Comparison of ENCODE assay signal across 8 cellular contexts in genomic region chr18:50218432-50219197, GRCh38. TPM values are rescaled to one million over a fixed set of nuclear protein-coding genes. Genes with fewer than 3 reads are reported as not detected.
DNase-seq lines count a peak whose midpoint lies in the region; ATAC-seq and TF ChIP-seq lines count a peak whose summit lies in the region.

No MANE protein-coding gene starts in this region.

- H3K4me3 ChIP-seq in AG09309 (ENCODE audit: control insufficient read depth, low read depth, low read length) (no peak overlapping the region), foreskin fibroblast (ENCODE audit: low read depth in 1 of 2, low read length in 2 of 2) (no peak overlapping the region)

- H3K4me1 Mint-ChIP-seq in activated CD4-positive, alpha-beta T cell treated with anti-CD3 and anti-CD28 coated beads, Interleukin-2, amount 10 ng/mL, durations not matched to agents 24 days and 14 days = no peaks in the 10 kb centered on the region
- H3K4me1 Mint-ChIP-seq in stimulated activated naive B cell treated with anti-CD40 and anti-IgM and Interleukin-4, amounts not matched to agents 10 μg/mL and 1 μg/mL and 100 μg/mL, for 72 hours = no peaks in the 10 kb centered on the region

- intact Hi-C loops in activated CD4-positive, alpha-beta T cell treated with anti-CD3 and anti-CD28 coated beads, Interleukin-2, amount 10 ng/mL, durations not matched to agents 24 days and 14 days (cut with micrococcal nuclease) = loop anchor here (1.0 kb wide), 2 partner anchors 50 to 139 kb away; no protein-coding TSS in a partner anchor

- no peak overlapping the region for H3K4me3 Mint-ChIP-seq in activated CD4-positive, alpha-beta T cell treated with anti-CD3 and anti-CD28 coated beads, Interleukin-2, amount 10 ng/mL, durations not matched to agents 24 days and 14 days
- H3K4me3 Mint-ChIP-seq in stimulated activated naive B cell treated with anti-CD40 and anti-IgM and Interleukin-4, amounts not matched to agents 10 μg/mL and 1 μg/mL and 100 μg/mL, for 72 hours = no peak overlapping the region

- H3K9me3 Mint-ChIP-seq in activated CD4-positive, alpha-beta T cell treated with anti-CD3 and anti-CD28 coated beads, Interleukin-2, amount 10 ng/mL, durations not matched to agents 24 days and 14 days = peaks cover 9% of the 10 kb centered on the region
- peaks cover 6 to 10% of the 10 kb centered on the region in 2 donors for H3K9me3 Mint-ChIP-seq in stimulated activated naive B cell treated with anti-CD40 and anti-IgM and Interleukin-4, amounts not matched to agents 10 μg/mL and 1 μg/mL and 100 μg/mL, for 72 hours

- ATAC-seq in GM18498 (IDR thresholded peaks at IDR 0.05; ENCODE audit: unreplicated experiment) = peak; percentile 69
- ATAC-seq in stimulated activated naive B cell treated with anti-CD40 and anti-IgM and Interleukin-4, amounts not matched to agents 10 μg/mL and 1 μg/mL and 100 μg/mL, for 72 hours (replicated peaks) = peak; percentile 77 to 83

- TF ChIP-seq RAD21 in Ishikawa (IDR thresholded peaks at IDR 0.05; ENCODE audit: low read depth) = peak; percentile 58

- TF ChIP-seq EP300 in Ishikawa (IDR thresholded peaks at IDR 0.05; ENCODE audit: borderline replicate concordance) = no peak

- H3K27me3 Mint-ChIP-seq in activated CD4-positive, alpha-beta T cell treated with anti-CD3 and anti-CD28 coated beads, Interleukin-2, amount 10 ng/mL, durations not matched to agents 24 days and 14 days = peaks cover 31% of the 10 kb centered on the region
- peaks cover 32 to 41% of the 10 kb centered on the region in 2 donors for H3K27me3 Mint-ChIP-seq in stimulated activated naive B cell treated with anti-CD40 and anti-IgM and Interleukin-4, amounts not matched to agents 10 μg/mL and 1 μg/mL and 100 μg/mL, for 72 hours

- DNase-seq in AG09309 (ENCODE audit: low read depth) (no peak), foreskin fibroblast (peak in 1 of 2 donors; percentile 9), AG08396 (ENCODE audit: low spot score) (no peak), nucleus accumbens (lab: John Stamatoyannopoulos, UW) (no peak)
- DNase-seq in activated CD4-positive, alpha-beta T cell treated with anti-CD3 and anti-CD28 coated beads, Interleukin-2, amount 10 ng/mL, durations not matched to agents 24 days and 14 days = peak; percentile 82
- peak; percentile 30 for DNase-seq in stimulated activated naive B cell treated with anti-CD40 and anti-IgM and Interleukin-4, amounts not matched to agents 10 μg/mL and 1 μg/mL and 100 μg/mL, for 72 hours

- H3K36me3 Mint-ChIP-seq in activated CD4-positive, alpha-beta T cell treated with anti-CD3 and anti-CD28 coated beads, Interleukin-2, amount 10 ng/mL, durations not matched to agents 24 days and 14 days (ENCODE audit: low read depth) = no peaks in the 10 kb centered on the region
- peaks cover 0 to 4% of the 10 kb centered on the region in 2 donors for H3K36me3 Mint-ChIP-seq in stimulated activated naive B cell treated with anti-CD40 and anti-IgM and Interleukin-4, amounts not matched to agents 10 μg/mL and 1 μg/mL and 100 μg/mL, for 72 hours

- TF ChIP-seq CTCF in AG09309 (IDR thresholded peaks at IDR 0.05; ENCODE audit: control insufficient read depth, insufficient read depth, low read depth, low read length, missing control alignments) = peak; percentile 51
- TF ChIP-seq CTCF in foreskin fibroblast (IDR thresholded peaks at IDR 0.05; ENCODE audit: low read depth, low read length) = peak; percentile 19

- H3K27ac Mint-ChIP-seq in activated CD4-positive, alpha-beta T cell treated with anti-CD3 and anti-CD28 coated beads, Interleukin-2, amount 10 ng/mL, durations not matched to agents 24 days and 14 days = no peak overlapping the region
- H3K27ac Mint-ChIP-seq in stimulated activated naive B cell treated with anti-CD40 and anti-IgM and Interleukin-4, amounts not matched to agents 10 μg/mL and 1 μg/mL and 100 μg/mL, for 72 hours = no peak overlapping the region

TF ChIP-seq in Ishikawa, 13 proteins besides CTCF, POLR2A, EP300 and RAD21:
- TF ChIP-seq ZBTB7A (IDR thresholded peaks at IDR 0.05; ENCODE audit: low read depth) (no peak), TEAD4 (IDR thresholded peaks at IDR 0.05) (no peak), FOXM1 (IDR thresholded peaks at IDR 0.05; ENCODE audit: borderline replicate concordance, low read depth) (no peak)
TF ChIP-seq in Ishikawa: peak in this region for 0.

RNA-seq across cellular contexts. Expression of gene MYO5B, which starts 23.7 kb away (rescaled TPM):
- 0.07 and 0.14 TPM in 2 replicates for total RNA-seq in activated CD4-positive, alpha-beta T cell treated with anti-CD3 and anti-CD28 coated beads, Interleukin-2, amount 10 ng/mL, durations not matched to agents 24 days and 14 days

RNA-seq across cellular contexts. Expression of gene CFAP53, which starts 47.7 kb away (rescaled TPM):
- 0.38 and 0.63 TPM in 2 replicates for total RNA-seq in activated CD4-positive, alpha-beta T cell treated with anti-CD3 and anti-CD28 coated beads, Interleukin-2, amount 10 ng/mL, durations not matched to agents 24 days and 14 days

Comparison
In these comparisons a context has a peak if more than half of its experiments do, and no peak if none do; other contexts are left out.
1. DNase-seq: peak in activated CD4-positive, alpha-beta T cell treated with anti-CD3 and anti-CD28 coated beads, Interleukin-2, amount 10 ng/mL, durations not matched to agents 24 days and 14 days (single experiment) and stimulated activated naive B cell treated with anti-CD40 and anti-IgM and Interleukin-4, amounts not matched to agents 10 μg/mL and 1 μg/mL and 100 μg/mL, for 72 hours (single experiment); none in AG09309 (single experiment), AG08396 (single experiment) and nucleus accumbens (0 of 56).